8 cellular contexts compared by ENCODE assay signal in the genomic region with DNA sequence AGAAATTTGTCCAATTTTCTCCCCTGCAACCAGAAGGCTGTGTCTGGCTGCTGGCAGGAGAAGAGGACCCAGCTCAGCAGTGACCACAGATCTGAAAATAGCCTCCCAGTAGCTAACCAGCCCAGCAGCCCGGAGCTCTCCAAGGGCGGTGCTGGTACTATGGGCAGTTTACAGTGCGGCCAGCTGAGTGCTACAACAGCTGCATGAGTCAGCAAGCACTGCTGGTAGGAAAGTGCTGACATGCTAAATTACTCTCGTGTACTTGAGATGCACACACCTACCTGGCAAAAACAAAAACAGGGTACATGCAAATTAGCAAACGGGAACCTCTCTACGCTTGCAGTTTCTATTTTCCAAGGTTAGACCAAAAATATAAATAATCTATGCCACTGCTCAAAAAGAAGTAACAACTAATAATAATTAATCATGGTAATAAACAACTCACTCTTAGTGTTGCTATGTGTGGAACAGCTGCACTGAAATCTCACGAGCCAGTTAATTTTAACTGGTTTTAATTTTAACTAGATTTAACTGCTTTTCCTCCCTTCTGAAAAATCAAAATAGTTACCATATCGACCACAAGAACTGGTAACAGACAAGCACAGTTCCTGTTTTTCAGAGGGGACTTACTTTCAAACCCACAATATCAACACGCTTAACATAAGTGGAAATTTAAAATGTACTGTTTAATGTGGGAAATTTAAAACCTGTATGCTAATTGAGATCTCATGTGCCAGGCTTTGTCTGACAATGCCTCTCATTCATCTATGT. TPM values are rescaled to one million over a fixed set of nuclear protein-coding genes. Genes with fewer than 3 reads are reported as not detected.
A peak's percentile ranks its signal among the peaks of the same experiment; 100 is the strongest.
DNase-seq lines count a peak whose midpoint lies in the region; ATAC-seq and TF ChIP-seq lines count a peak whose summit lies in the region.

No MANE protein-coding gene starts in this region.

- ATAC-seq in GM18870 (IDR thresholded peaks at IDR 0.05; ENCODE audit: unreplicated experiment), result peak; percentile 72
- peak; percentile 61 for ATAC-seq in HG03066 (IDR thresholded peaks at IDR 0.05; ENCODE audit: low read depth, unreplicated experiment)

- H3K9me3 ChIP-seq in esophagus muscularis mucosa (no peaks in the 10 kb centered on the region), tibial nerve (no peaks in the 10 kb centered on the region)

- H3K27me3 ChIP-seq in esophagus muscularis mucosa, result no peaks in the 10 kb centered on the region
- no peaks in the 10 kb centered on the region for H3K27me3 ChIP-seq in tibial nerve

- H3K4me1 ChIP-seq in esophagus muscularis mucosa (peaks cover 21 to 35% (median 30%) of the 10 kb centered on the region in 4 donors), tibial nerve (peaks cover 0 to 37% (median 19%) of the 10 kb centered on the region in 4 donors)

- H3K27ac ChIP-seq in esophagus muscularis mucosa (replicated peaks in 1 of 4) (peak overlapping the region; percentile 40 to 60 (median 55)), tibial nerve (peak overlapping the region; percentile 6 to 71 (median 45))

- intact Hi-C loops in esophagus muscularis mucosa (cut with DNase I), result loop anchor here (5.0 kb wide), 1 partner anchor 68 kb away; no protein-coding TSS in a partner anchor

- no peaks in the 10 kb centered on the region for H3K36me3 ChIP-seq in esophagus muscularis mucosa
- H3K36me3 ChIP-seq in tibial nerve, result no peaks in the 10 kb centered on the region

- TF ChIP-seq POLR2A in esophagus muscularis mucosa (IDR thresholded peaks at IDR 0.05; ENCODE audit: low read depth) (no peak), tibial nerve (IDR thresholded peaks at IDR 0.05) (no peak)

- H3K4me3 ChIP-seq in esophagus muscularis mucosa (peak overlapping the region in 3 of 4 donors; percentile 0 to 31 (median 7)), tibial nerve (peak overlapping the region in 2 of 4 donors; percentile 2 to 43)

- peak; percentile 47 to 63 for DNase-seq in AML-193 (lab: John Stamatoyannopoulos, UW)
- DNase-seq in NCI-H526 treated with DMSO at 0.1 percent for 48 hours (lab: John Stamatoyannopoulos, UW), result peak; percentile 74
- peak; percentile 41 for DNase-seq in activated T-cell treated with anti-CD3 and anti-CD28 coated beads for 48 hours (ENCODE audit: low read depth)
- DNase-seq in esophagus muscularis mucosa (ENCODE audit: extremely low spot score), result no peak
- peak; percentile 96 for DNase-seq in myocyte (ENCODE audit: low read depth)
- peak; percentile 57 for DNase-seq in tibial nerve (ENCODE audit: low spot score in 2 of 2)

- TF ChIP-seq CTCF in esophagus muscularis mucosa (IDR thresholded peaks at IDR 0.05) (no peak), tibial nerve (IDR thresholded peaks at IDR 0.05) (no peak)

- 18% methylated on average over 9 of the region's 9 CpGs for WGBS in esophagus muscularis mucosa
- WGBS in tibial nerve, 2 donors, result 17 to 21% methylated on average over 9 of the region's 9 CpGs

- TF ChIP-seq EP300 in esophagus muscularis mucosa (IDR thresholded peaks at IDR 0.05), result no peak
- peak in 1 of 2 donors; percentile 85 for TF ChIP-seq EP300 in tibial nerve (IDR thresholded peaks at IDR 0.05)

RNA-seq across cellular contexts. Expression of a gene that starts 10.8 kb away (rescaled TPM):
- total RNA-seq in esophagus muscularis mucosa (1 to 10 TPM; 4.2 to 9.8 (median 5.8) TPM), myocyte (0.05 and 0.13 TPM in 2 replicates), tibial nerve (10 to 100 TPM in 2 of 4 donors, 1 to 10 TPM in 2; 4.4 to 11.1 (median 8.4) TPM)
- polyA plus RNA-seq in myocyte (2012), result 0.37 TPM
